ENCODE assay signal across 16 cellular contexts in genomic region chr2:105239924-105240323, GRCh38. TPM values are rescaled to one million over a fixed set of nuclear protein-coding genes. Genes with fewer than 3 reads are reported as not detected.
A peak's percentile ranks its signal among the peaks of the same experiment; 100 is the strongest.
DNase-seq lines count a peak whose midpoint lies in the region; ATAC-seq, FAIRE-seq and TF ChIP-seq lines count a peak whose summit lies in the region.
"Had no signal": no experiment of that assay in that cellular context is flagged by ENCODE, and none has a peak within 500 bp of the region (broad histone marks: within the 10 kb centered on the region; RNA-seq: fewer than 3 reads in every experiment).

No MANE protein-coding gene starts in this region.

- 86% methylated on average over 2 of the region's 2 CpGs for WGBS in prostate gland

- TF ChIP-seq POLR2A in prostate gland (IDR thresholded peaks at IDR 0.05) = no peak

- no peaks in the 10 kb centered on the region for H3K27me3 ChIP-seq in MG63
- H3K27me3 ChIP-seq in prostate gland (replicated peaks; ENCODE audit: insufficient read depth) = no peaks in the 10 kb centered on the region
- H3K27me3 ChIP-seq: cardiac muscle cell had no signal

- H3K4me3 ChIP-seq in MG63 = no peak overlapping the region
- H3K4me3 ChIP-seq in choroid plexus epithelial cell (ENCODE audit: low read depth, low read length) = no peak overlapping the region
- no peak overlapping the region for H3K4me3 ChIP-seq in prostate gland
- H3K4me3 ChIP-seq: cardiac muscle cell, stomach had no signal

- H3K4me1 ChIP-seq in prostate gland (replicated peaks) = no peaks in the 10 kb centered on the region

- peaks cover 2% of the 10 kb centered on the region for H3K27me3 Mint-ChIP-seq in activated T-cell treated with anti-CD3 and anti-CD28 coated beads, Interleukin-2, amount 50 U/mL, for 4 hours (ENCODE audit: low read depth)

- no peak overlapping the region for H3K27ac ChIP-seq in prostate gland
- H3K27ac ChIP-seq: cardiac muscle cell, HL-60, stomach had no signal

- TF ChIP-seq CTCF in choroid plexus epithelial cell (conservative IDR thresholded peaks at IDR 0.05; ENCODE audit: low read depth, low read length) (no peak), prostate gland (IDR thresholded peaks at IDR 0.05) (no peak)

- no peak for FAIRE-seq in frontal cortex (lab: Jason Lieb, UNC)

- H3K9me3 Mint-ChIP-seq in activated T-cell treated with anti-CD3 and anti-CD28 coated beads, Interleukin-2, amount 50 U/mL, for 4 hours = no peaks in the 10 kb centered on the region

- no peak overlapping the region for H3K4me3 Mint-ChIP-seq in activated T-cell treated with anti-CD3 and anti-CD28 coated beads, Interleukin-2, amount 50 U/mL, for 4 hours
- H3K4me3 Mint-ChIP-seq: CD14-positive monocyte had no signal

- intact Hi-C loops in prostate gland (cut with DNase I) = no loop called here

- H3K4me1 Mint-ChIP-seq in activated T-cell treated with anti-CD3 and anti-CD28 coated beads, Interleukin-2, amount 50 U/mL, for 4 hours (ENCODE audit: low read depth) = no peaks in the 10 kb centered on the region

- no peak for ATAC-seq in activated T-cell treated with anti-CD3 and anti-CD28 coated beads, Interleukin-2, amount 50 U/mL, for 4 hours
- ATAC-seq in HG02623 (IDR thresholded peaks at IDR 0.05; ENCODE audit: unreplicated experiment) = no peak
- ATAC-seq: Panc1 had no signal

- H3K36me3 ChIP-seq in MG63 (no peaks in the 10 kb centered on the region), prostate gland (no peaks in the 10 kb centered on the region)
- H3K36me3 ChIP-seq: cardiac muscle cell, stomach had no signal

- no peaks in the 10 kb centered on the region for H3K9me3 ChIP-seq in MG63
- no peaks in the 10 kb centered on the region for H3K9me3 ChIP-seq in prostate gland
- H3K9me3 ChIP-seq: stomach had no signal

- H3K36me3 Mint-ChIP-seq in activated T-cell treated with anti-CD3 and anti-CD28 coated beads, Interleukin-2, amount 50 U/mL, for 4 hours (ENCODE audit: insufficient read depth) = no peaks in the 10 kb centered on the region
- H3K36me3 Mint-ChIP-seq: CD14-positive monocyte had no signal

- DNase-seq in Daoy (ENCODE audit: low read depth) = peak; percentile 80
- peak; percentile 60 for DNase-seq in MG63
- DNase-seq in choroid plexus epithelial cell (ENCODE audit: low read depth) = peak; percentile 98
- DNase-seq in myocyte (ENCODE audit: low read depth) = peak; percentile 70
- DNase-seq in prostate gland (ENCODE audit: low spot score) = no peak
- no peak for DNase-seq in activated T-cell treated with anti-CD3 and anti-CD28 coated beads, Interleukin-2, amount 50 U/mL, for 4 hours
- no peak for DNase-seq in frontal cortex (ENCODE audit: low spot score in 2 of 2)
- DNase-seq: activated CD4-positive, alpha-beta T cell treated with anti-CD3 and anti-CD28 coated beads, Interleukin-2, amount 50 U/mL, for 4 hours; MV-4-11; stomach had no signal

RNA-seq across cellular contexts. Expression of gene GPR45, which starts 1.6 kb away (rescaled TPM):
- not detected in 2 replicates for total RNA-seq in Daoy (2014; rRNA removed; shearing (Covaris generic))
- total RNA-seq in MG63 (2014; rRNA removed; shearing (Covaris generic); ENCODE audit: low replicate concordance) = not detected in 2 replicates
- total RNA-seq in myocyte (not detected in 2 replicates), prostate gland (not detected), frontal cortex (0.82 TPM)
- polyA plus RNA-seq in myocyte (2012) = 0.32 TPM
- total RNA-seq in activated T-cell treated with anti-CD3 and anti-CD28 coated beads, Interleukin-2, amount 50 U/mL, for 4 hours = not detected
- total RNA-seq: cardiac muscle cell, mucosa of gallbladder, stomach had no signal
- polyA plus RNA-seq: cardiac muscle cell, CD14-positive monocyte, stomach had no signal

Comparison
In these comparisons a context has a peak if more than half of its experiments do, and no peak if none do; other contexts are left out.
1. DNase-seq: peak in Daoy (single experiment), MG63 (single experiment), choroid plexus epithelial cell (single experiment) and myocyte (single experiment); none in prostate gland (single experiment), activated T-cell treated with anti-CD3 and anti-CD28 coated beads, Interleukin-2, amount 50 U/mL, for 4 hours (single experiment) and frontal cortex (0 of 2).